21 cellular contexts compared by ENCODE assay signal in the genomic region with DNA sequence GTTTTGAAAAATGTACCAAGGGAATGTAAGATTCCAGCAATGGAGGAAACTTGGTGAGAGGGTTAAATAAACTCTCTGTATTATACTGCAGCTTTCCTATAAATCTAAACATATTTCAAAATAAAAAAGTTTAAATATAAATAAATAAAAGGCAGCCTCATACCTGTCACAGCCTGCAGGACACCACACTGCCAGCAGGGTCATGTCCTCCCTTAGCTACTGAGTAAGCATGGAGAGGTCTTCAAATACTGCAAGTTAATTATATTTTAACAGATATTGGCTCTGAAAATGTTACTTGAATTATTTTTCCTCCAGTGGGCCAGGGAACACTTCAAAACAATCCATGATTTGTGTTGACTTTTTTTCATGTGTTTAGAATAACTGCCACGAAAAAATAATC.
A peak's percentile ranks its signal among the peaks of the same experiment; 100 is the strongest.
DNase-seq lines count a peak whose midpoint lies in the region; ATAC-seq and TF ChIP-seq lines count a peak whose summit lies in the region.
"Had no signal": no experiment of that assay in that cellular context is flagged by ENCODE, and none has a peak within 500 bp of the region (broad histone marks: within the 10 kb centered on the region; RNA-seq: fewer than 3 reads in every experiment).

No MANE protein-coding gene starts in this region.

- H3K79me2 ChIP-seq in H9 (ENCODE audit: insufficient read depth, low read length) = no peaks in the 10 kb centered on the region

- H3K27me3 ChIP-seq in H9 (ENCODE audit: insufficient read depth, low read length) (no peaks in the 10 kb centered on the region), endodermal cell (ENCODE audit: control insufficient read depth, insufficient read depth, low read length, poor library complexity, severe bottlenecking) (no peaks in the 10 kb centered on the region), ascending aorta (no peaks in the 10 kb centered on the region)
- H3K27me3 ChIP-seq: BE2C had no signal

- DNase-seq in H9 = no peak
- no peak for DNase-seq in NB4 (ENCODE audit: low read depth)
- no peak for DNase-seq in endodermal cell
- DNase-seq in type B pancreatic cell (ENCODE audit: extremely low spot score, unreplicated experiment) = no peak
- DNase-seq in ascending aorta (ENCODE audit: low spot score in 2 of 2) = no peak
- no peak for DNase-seq in NCI-H526 treated with DMSO at 0.1 percent for 48 hours (lab: John Stamatoyannopoulos, UW)
- DNase-seq: ACHN; BE2C; C1 segment of cervical spinal cord; CD4-positive, CD25-positive, alpha-beta regulatory T cell; CD8-positive, alpha-beta memory T cell; COR-L47; DMS 273 treated with DMSO at 0.1 percent for 48 hours; DMS79; GDM1; GOT3; H7; IMR-90 had no signal

- H3T11ph ChIP-seq in H9 (ENCODE audit: low read length) = no peak overlapping the region

- no peak overlapping the region for H4K5ac ChIP-seq in H9 (ENCODE audit: insufficient read length, low read depth, low read length)

- H3K79me1 ChIP-seq in H9 (ENCODE audit: insufficient read depth, low read depth, low read length, poor library complexity, severe bottlenecking) = no peaks in the 10 kb centered on the region

- H4K20me1 ChIP-seq in H9 (ENCODE audit: control insufficient read depth, insufficient read depth, insufficient read length) = no peaks in the 10 kb centered on the region

- H3K56ac ChIP-seq in H9 (ENCODE audit: insufficient read length, low read depth, low read length) = no peak overlapping the region

- no peak overlapping the region for H2BK15ac ChIP-seq in H9 (ENCODE audit: low read depth, low read length)

- no peak for TF ChIP-seq POLR2A in NB4 (IDR thresholded peaks at IDR 0.05; ENCODE audit: extremely low read depth, insufficient read length)

- no peak overlapping the region for H4K8ac ChIP-seq in H9 (replicated peaks; ENCODE audit: insufficient read length, low read depth, low read length)

- no peaks in the 10 kb centered on the region for H3K4me1 ChIP-seq in H9 (ENCODE audit: insufficient read depth, low read length)
- H3K4me1 ChIP-seq in endodermal cell (ENCODE audit: control insufficient read depth, insufficient read depth, low read length) = no peaks in the 10 kb centered on the region
- H3K4me1 ChIP-seq in ascending aorta = no peaks in the 10 kb centered on the region
- H3K4me1 ChIP-seq: BE2C had no signal

- H3K4me3 Mint-ChIP-seq in H9 (no peak overlapping the region), endodermal cell (no peak overlapping the region), type B pancreatic cell (no peak overlapping the region)
- H3K4me3 Mint-ChIP-seq: CD4-positive, CD25-positive, alpha-beta regulatory T cell; CD8-positive, alpha-beta memory T cell had no signal

- H2BK120ac ChIP-seq in H9 (ENCODE audit: low read depth, low read length, poor library complexity, severe bottlenecking) = no peak overlapping the region

- H3K36me3 ChIP-seq in endodermal cell (ENCODE audit: control insufficient read depth, insufficient read depth, low read length) = no peaks in the 10 kb centered on the region
- no peaks in the 10 kb centered on the region for H3K36me3 ChIP-seq in ascending aorta
- H3K36me3 ChIP-seq: BE2C had no signal

- H3K4me3 ChIP-seq in NB4 (ENCODE audit: low read depth, low read length) = no peak overlapping the region
- H3K4me3 ChIP-seq in endodermal cell (ENCODE audit: low read length) = no peak overlapping the region
- no peak overlapping the region for H3K4me3 ChIP-seq in ascending aorta
- H3K4me3 ChIP-seq: K562 had no signal

- no peak overlapping the region for H2BK12ac ChIP-seq in H9 (ENCODE audit: insufficient read length, low read depth, low read length)

- H3K27ac ChIP-seq in H9 (ENCODE audit: insufficient read length, low read depth, low read length) = no peak overlapping the region
- H3K27ac ChIP-seq in endodermal cell (ENCODE audit: low read depth, low read length) = no peak overlapping the region
- H3K27ac ChIP-seq in ascending aorta = no peak overlapping the region
- H3K27ac ChIP-seq: HL-60 had no signal

- intact Hi-C loops in ascending aorta (cut with DNase I) = no loop called here

- no peak overlapping the region for H2AK5ac ChIP-seq in H9 (ENCODE audit: insufficient read length, low read length)

- H3K27ac Mint-ChIP-seq in H9 = no peak overlapping the region
- no peak overlapping the region for H3K27ac Mint-ChIP-seq in endodermal cell
- H3K27ac Mint-ChIP-seq in type B pancreatic cell = no peak overlapping the region
- H3K27ac Mint-ChIP-seq: CD4-positive, CD25-positive, alpha-beta regulatory T cell; CD8-positive, alpha-beta memory T cell had no signal

- no peak overlapping the region for H2AFZ ChIP-seq in H9 (ENCODE audit: low read length)

- H3K23ac ChIP-seq in H9 (ENCODE audit: insufficient read length, low read depth, low read length) = no peak overlapping the region

- H2BK20ac ChIP-seq in H9 (ENCODE audit: low read depth, low read length, poor library complexity, severe bottlenecking) = no peak overlapping the region

- H3K18ac ChIP-seq in H9 (ENCODE audit: insufficient read length, low read depth, low read length) = no peak overlapping the region

- H3K9me3 Mint-ChIP-seq in H9 = peaks cover 32 to 45% of the 10 kb centered on the region in 2 experiments
- peaks cover 56% of the 10 kb centered on the region for H3K9me3 Mint-ChIP-seq in endodermal cell
- H3K9me3 Mint-ChIP-seq in type B pancreatic cell = peaks cover 5% of the 10 kb centered on the region

- TF ChIP-seq CTCF in H9 (conservative IDR thresholded peaks at IDR 0.05) (peak; percentile 23; the same call in 1 of the 3 replicates), NB4 (IDR thresholded peaks at IDR 0.05; ENCODE audit: low read depth, low read length) (peak; percentile 3), endodermal cell (conservative IDR thresholded peaks at IDR 0.05) (peak; percentile 51), type B pancreatic cell (conservative IDR thresholded peaks at IDR 0.05) (peak; percentile 57), ascending aorta (IDR thresholded peaks at IDR 0.05) (no peak)

- H4K91ac ChIP-seq in H9 (ENCODE audit: insufficient read length, low read depth, low read length) = no peak overlapping the region

- no peak for ATAC-seq in HG02623 (IDR thresholded peaks at IDR 0.05; ENCODE audit: unreplicated experiment)
- ATAC-seq: K562 had no signal

- no peak overlapping the region for H2BK5ac ChIP-seq in H9 (ENCODE audit: insufficient read length, low read length)

- H3K27me3 Mint-ChIP-seq in H9 (ENCODE audit: low read depth) (no peaks in the 10 kb centered on the region), endodermal cell (ENCODE audit: insufficient read depth) (no peaks in the 10 kb centered on the region), type B pancreatic cell (no peaks in the 10 kb centered on the region)
- H3K27me3 Mint-ChIP-seq: CD8-positive, alpha-beta memory T cell had no signal

- H3K9ac ChIP-seq in H9 (ENCODE audit: extremely low read depth, insufficient read length, low read length) = no peak overlapping the region
- H3K9ac ChIP-seq in endodermal cell (ENCODE audit: extremely low read depth, low read length, poor library complexity, severe bottlenecking) = no peak overlapping the region

- peaks cover 10 to 20% (median 13%) of the 10 kb centered on the region in 3 experiments for H3K36me3 Mint-ChIP-seq in H9 (ENCODE audit: insufficient read depth in 1 of 3, low read depth in 3 of 3)
- no peaks in the 10 kb centered on the region for H3K36me3 Mint-ChIP-seq in endodermal cell (ENCODE audit: low read depth)
- no peaks in the 10 kb centered on the region for H3K36me3 Mint-ChIP-seq in type B pancreatic cell
- H3K36me3 Mint-ChIP-seq: CD4-positive, CD25-positive, alpha-beta regulatory T cell; CD8-positive, alpha-beta memory T cell had no signal

- no peak overlapping the region for H3K14ac ChIP-seq in H9 (ENCODE audit: insufficient read depth, low read length)

- H3K9me3 ChIP-seq in H9 (ENCODE audit: control insufficient read depth, low read depth, low read length) (no peaks in the 10 kb centered on the region), endodermal cell (ENCODE audit: control insufficient read depth, low read length) (peaks cover 40% of the 10 kb centered on the region), ascending aorta (no peaks in the 10 kb centered on the region)
- H3K9me3 ChIP-seq: BE2C had no signal

- H3K4me1 Mint-ChIP-seq in H9 (no peaks in the 10 kb centered on the region), endodermal cell (no peaks in the 10 kb centered on the region), type B pancreatic cell (ENCODE audit: unreplicated experiment) (no peaks in the 10 kb centered on the region)
- H3K4me1 Mint-ChIP-seq: CD4-positive, CD25-positive, alpha-beta regulatory T cell; CD8-positive, alpha-beta memory T cell had no signal

- no peak overlapping the region for H3K4ac ChIP-seq in H9 (ENCODE audit: low read depth, low read length)

- no peaks in the 10 kb centered on the region for H3K23me2 ChIP-seq in H9 (ENCODE audit: insufficient read length, low read depth, low read length, poor library complexity, severe bottlenecking)

- H3K4me2 ChIP-seq in H9 (ENCODE audit: insufficient read depth, insufficient read length, low read length) = no peak overlapping the region

- WGBS in H9 (ENCODE audit: extremely low coverage, insufficient read length, low lambda C conversion rate) = no CpG with 5 or more reads among the region's 1 CpG
- WGBS in endodermal cell (ENCODE audit: insufficient coverage in 1 of 2, insufficient read length in 1 of 2), 2 experiments = 69 to 86% methylated on average over 1 of the region's 1 CpG

Comparison
In these comparisons a context has a peak if more than half of its experiments do, and no peak if none do; other contexts are left out.
1. CTCF ChIP-seq: peak in H9 (single experiment), NB4 (single experiment), endodermal cell (single experiment) and type B pancreatic cell (single experiment); none in ascending aorta (0 of 3).